14 cellular contexts compared by ENCODE assay signal in the genomic region with DNA sequence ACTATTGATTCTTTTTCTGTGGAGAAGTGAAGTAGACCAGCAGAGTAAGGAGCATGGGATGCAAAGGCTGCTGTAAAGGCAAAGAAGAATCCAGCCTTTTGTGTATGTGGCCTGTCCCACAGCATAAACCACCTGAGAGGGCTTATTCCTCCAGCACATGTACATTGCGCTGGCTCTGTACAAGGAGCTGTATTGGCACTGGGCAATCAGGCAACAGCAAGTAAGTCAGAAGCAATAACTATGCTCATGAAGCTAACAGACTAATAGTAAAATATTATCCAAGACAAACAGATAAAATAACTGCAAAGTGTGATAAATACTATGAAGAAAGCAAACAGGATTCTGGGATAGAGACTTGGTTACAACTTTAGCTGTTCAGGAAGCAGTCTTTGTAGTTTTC.
"Had no signal": no experiment of that assay in that cellular context is flagged by ENCODE, and none has a peak within 500 bp of the region (broad histone marks: within the 10 kb centered on the region; RNA-seq: fewer than 3 reads in every experiment).

No MANE protein-coding gene starts in this region.

- H3K27me3 ChIP-seq: cardiac muscle cell, SJSA1 had no signal

- H3K4me1 ChIP-seq: parathyroid adenoma had no signal

- H3K79me2 ChIP-seq: parathyroid adenoma had no signal

- H3K36me3 ChIP-seq: cardiac muscle cell, SJSA1 had no signal

- H3K4me3 ChIP-seq: cardiac muscle cell, SJSA1 had no signal

- H3K27ac ChIP-seq: cardiac muscle cell, parathyroid adenoma had no signal

- H3K9me3 ChIP-seq: SJSA1 had no signal

- DNase-seq: activated CD4-positive, alpha-beta T cell treated with anti-CD3 and anti-CD28 coated beads for 36 hours; activated CD8-positive, alpha-beta memory T cell treated with anti-CD3 and anti-CD28 coated beads, Interleukin-2, amount 50 U/mL, for 48 hours; activated CD8-positive, alpha-beta T cell treated with anti-CD3 and anti-CD28 coated beads, Interleukin-2, amount 10 ng/mL, durations not matched to agents 7 days and 5 days; activated naive CD8-positive, alpha-beta T cell treated with anti-CD3 and anti-CD28 coated beads, Interleukin-2, amount 10 ng/mL, durations not matched to agents 7 days and 5 days; anterior cingulate cortex; hypothalamus; retina; stimulated activated CD4-positive, alpha-beta T cell treated with anti-CD3 and anti-CD28 coated beads, Interleukin-15, amount 100 ng/mL, for 24 hours; stimulated activated CD4-positive, alpha-beta T cell treated with anti-CD3 and anti-CD28 coated beads, Interleukin-4, amount 100 ng/mL, for 24 hours; stimulated activated naive CD8-positive, alpha-beta T cell treated with anti-CD3 and anti-CD28 coated beads, Interleukin-15, amount 100 ng/mL, for 72 hours; SW 1271 had no signal

- H2AFZ ChIP-seq: parathyroid adenoma had no signal

- H3K9ac ChIP-seq: parathyroid adenoma had no signal

- ATAC-seq: activated CD4-positive, alpha-beta T cell treated with anti-CD3 and anti-CD28 coated beads for 36 hours; activated CD8-positive, alpha-beta T cell treated with anti-CD3 and anti-CD28 coated beads, Interleukin-2, amount 10 ng/mL, durations not matched to agents 7 days and 5 days; stimulated activated naive CD8-positive, alpha-beta T cell treated with anti-CD3 and anti-CD28 coated beads, Interleukin-15, amount 100 ng/mL, for 72 hours had no signal
